ENCODE assay signal across 9 cellular contexts in the genomic region with DNA sequence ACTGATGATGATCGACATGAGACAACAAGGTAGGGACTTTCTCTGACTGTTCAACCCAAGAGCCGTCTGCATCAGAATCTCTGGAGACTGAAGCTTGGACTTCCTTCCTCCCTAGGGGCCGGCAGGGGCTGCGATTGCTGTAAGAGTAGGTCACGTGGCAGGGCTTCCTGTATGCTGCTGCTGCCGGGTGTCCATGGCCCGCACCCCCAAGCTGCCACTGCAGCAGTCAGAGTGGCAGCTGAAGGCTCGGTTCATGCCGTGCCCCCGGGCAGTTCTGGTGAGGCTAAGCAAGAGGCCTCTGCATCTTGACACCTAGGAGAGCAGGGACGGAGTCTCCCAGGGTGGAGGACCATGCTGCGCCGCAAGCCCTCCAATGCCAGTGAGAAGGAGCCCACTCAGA. TPM values are rescaled to one million over a fixed set of nuclear protein-coding genes. Genes with fewer than 3 reads are reported as not detected.
DNase-seq lines count a peak whose midpoint lies in the region; ATAC-seq, FAIRE-seq and TF ChIP-seq lines count a peak whose summit lies in the region.
"Had no signal": no experiment of that assay in that cellular context is flagged by ENCODE, and none has a peak within 500 bp of the region (broad histone marks: within the 10 kb centered on the region; RNA-seq: fewer than 3 reads in every experiment).

A gene (plus strand): TSS at position 203 of the 400 bp plus-strand sequence. CDS start 149 bp downstream, at position 352.

- no peaks in the 10 kb centered on the region for H3K9me3 ChIP-seq in esophagus muscularis mucosa
- H3K9me3 ChIP-seq in prostate gland = no peaks in the 10 kb centered on the region

- peak within 1 kb of the TSS; percentile 77 to 97 for H3K4me3 Mint-ChIP-seq in stimulated activated naive B cell treated with anti-CD40 and anti-IgM and Interleukin-4, amounts not matched to agents 10 μg/mL and 1 μg/mL and 100 μg/mL, for 72 hours
- H3K4me3 Mint-ChIP-seq in endothelial cell (ENCODE audit: unreplicated experiment) = no peak within 1 kb of the TSS

- H3K27ac Mint-ChIP-seq in stimulated activated naive B cell treated with anti-CD40 and anti-IgM and Interleukin-4, amounts not matched to agents 10 μg/mL and 1 μg/mL and 100 μg/mL, for 72 hours = peak within 1 kb of the TSS; percentile 87
- no peak within 1 kb of the TSS for H3K27ac Mint-ChIP-seq in endothelial cell (ENCODE audit: unreplicated experiment)

- H3K4me3 ChIP-seq in esophagus muscularis mucosa (peak within 1 kb of the TSS; percentile 12 to 37 (median 20)), prostate gland (no peak within 1 kb of the TSS)

- FAIRE-seq in frontal cortex (lab: Jason Lieb, UNC) = no peak

- intact Hi-C loops in esophagus muscularis mucosa (cut with DNase I) (no loop called here), prostate gland (cut with DNase I) (no loop called here)

- no peak for TF ChIP-seq EP300 in esophagus muscularis mucosa (IDR thresholded peaks at IDR 0.05)

- TF ChIP-seq CTCF in esophagus muscularis mucosa (IDR thresholded peaks at IDR 0.05) = no peak
- no peak for TF ChIP-seq CTCF in prostate gland (IDR thresholded peaks at IDR 0.05)
- TF ChIP-seq CTCF in endothelial cell (IDR thresholded peaks at IDR 0.05; ENCODE audit: unreplicated experiment) = no peak

- TF ChIP-seq POLR2A in esophagus muscularis mucosa (IDR thresholded peaks at IDR 0.05; ENCODE audit: low read depth) (no peak), prostate gland (IDR thresholded peaks at IDR 0.05) (no peak)

- H3K27me3 Mint-ChIP-seq in stimulated activated naive B cell treated with anti-CD40 and anti-IgM and Interleukin-4, amounts not matched to agents 10 μg/mL and 1 μg/mL and 100 μg/mL, for 72 hours = no peaks in the 10 kb centered on the region
- H3K27me3 Mint-ChIP-seq in endothelial cell (ENCODE audit: unreplicated experiment) = peaks cover 7% of the 10 kb centered on the region

- no peaks in the 10 kb centered on the region for H3K27me3 ChIP-seq in esophagus muscularis mucosa
- no peaks in the 10 kb centered on the region for H3K27me3 ChIP-seq in prostate gland (replicated peaks; ENCODE audit: insufficient read depth)

- peak; percentile 21 for ATAC-seq in GM18858 (IDR thresholded peaks at IDR 0.05; ENCODE audit: unreplicated experiment)
- peak; percentile 41 for ATAC-seq in HG03066 (IDR thresholded peaks at IDR 0.05; ENCODE audit: low read depth, unreplicated experiment)
- ATAC-seq in stimulated activated naive B cell treated with anti-CD40 and anti-IgM and Interleukin-4, amounts not matched to agents 10 μg/mL and 1 μg/mL and 100 μg/mL, for 72 hours (replicated peaks) = peak; percentile 50 to 59

- no peaks in the 10 kb centered on the region for H3K4me1 ChIP-seq in esophagus muscularis mucosa
- no peaks in the 10 kb centered on the region for H3K4me1 ChIP-seq in prostate gland (replicated peaks)

- 65% methylated on average over 8 of the region's 13 CpGs for WGBS in esophagus muscularis mucosa
- 79% methylated on average over 11 of the region's 13 CpGs for WGBS in prostate gland

- H3K36me3 ChIP-seq in esophagus muscularis mucosa (no peaks in the 10 kb centered on the region), prostate gland (no peaks in the 10 kb centered on the region)

- H3K36me3 Mint-ChIP-seq in stimulated activated naive B cell treated with anti-CD40 and anti-IgM and Interleukin-4, amounts not matched to agents 10 μg/mL and 1 μg/mL and 100 μg/mL, for 72 hours = peaks cover 27 to 36% of the 10 kb centered on the region in 2 donors
- H3K36me3 Mint-ChIP-seq in endothelial cell (ENCODE audit: low read depth, unreplicated experiment) = peaks cover 6% of the 10 kb centered on the region

- no peak within 1 kb of the TSS for H3K27ac ChIP-seq in esophagus muscularis mucosa (replicated peaks in 1 of 4)
- H3K27ac ChIP-seq in prostate gland = no peak within 1 kb of the TSS

- peaks cover 0 to 5% of the 10 kb centered on the region in 2 donors for H3K9me3 Mint-ChIP-seq in stimulated activated naive B cell treated with anti-CD40 and anti-IgM and Interleukin-4, amounts not matched to agents 10 μg/mL and 1 μg/mL and 100 μg/mL, for 72 hours
- H3K9me3 Mint-ChIP-seq in endothelial cell (ENCODE audit: unreplicated experiment) = no peaks in the 10 kb centered on the region

- DNase-seq in activated CD4-positive, CD25-positive, alpha-beta regulatory T cell (lab: John Stamatoyannopoulos, UW) = peak in 3 of 4 experiments; percentile 6 to 50 (median 36)
- DNase-seq in esophagus muscularis mucosa (ENCODE audit: extremely low spot score) (no peak), prostate gland (ENCODE audit: low spot score) (no peak), frontal cortex (ENCODE audit: low spot score in 2 of 2) (no peak), endothelial cell (ENCODE audit: low spot score) (no peak)
- DNase-seq in stimulated activated naive B cell treated with anti-CD40 and anti-IgM and Interleukin-4, amounts not matched to agents 10 μg/mL and 1 μg/mL and 100 μg/mL, for 72 hours = peak; percentile 77
- DNase-seq: IMR-90 had no signal

- H3K4me1 Mint-ChIP-seq in stimulated activated naive B cell treated with anti-CD40 and anti-IgM and Interleukin-4, amounts not matched to agents 10 μg/mL and 1 μg/mL and 100 μg/mL, for 72 hours = peaks cover 51 to 59% of the 10 kb centered on the region in 2 donors
- no peaks in the 10 kb centered on the region for H3K4me1 Mint-ChIP-seq in endothelial cell (ENCODE audit: unreplicated experiment)

RNA-seq across cellular contexts. Expression of the gene that starts here (rescaled TPM):
- 10 to 100 TPM in 1 of 4 donors, 1 to 10 TPM in 3; 3.9 to 10.4 (median 6.3) TPM for total RNA-seq in esophagus muscularis mucosa
- total RNA-seq in prostate gland = 1 to 10 TPM; 2.2 to 5.8 TPM
- total RNA-seq in frontal cortex = 0.82 TPM
- total RNA-seq in endothelial cell (ENCODE audit: unreplicated experiment) = not detected
- total RNA-seq: IMR-90 had no signal

Comparison
In these comparisons a context has a peak if more than half of its experiments do, and no peak if none do; other contexts are left out.
1. DNase-seq: peak in activated CD4-positive, CD25-positive, alpha-beta regulatory T cell (3 of 4) and stimulated activated naive B cell treated with anti-CD40 and anti-IgM and Interleukin-4, amounts not matched to agents 10 μg/mL and 1 μg/mL and 100 μg/mL, for 72 hours (single experiment); none in esophagus muscularis mucosa (single experiment), prostate gland (single experiment), frontal cortex (0 of 2) and endothelial cell (single experiment).
2. H3K4me3 ChIP-seq: peak in esophagus muscularis mucosa (4 of 4); none in prostate gland (0 of 2).
3. Peak in every context shown above with its lines, with median percentiles within 50 percentile points of each other: ATAC-seq.